ENCODE assay signal across 24 cellular contexts in the genomic region with DNA sequence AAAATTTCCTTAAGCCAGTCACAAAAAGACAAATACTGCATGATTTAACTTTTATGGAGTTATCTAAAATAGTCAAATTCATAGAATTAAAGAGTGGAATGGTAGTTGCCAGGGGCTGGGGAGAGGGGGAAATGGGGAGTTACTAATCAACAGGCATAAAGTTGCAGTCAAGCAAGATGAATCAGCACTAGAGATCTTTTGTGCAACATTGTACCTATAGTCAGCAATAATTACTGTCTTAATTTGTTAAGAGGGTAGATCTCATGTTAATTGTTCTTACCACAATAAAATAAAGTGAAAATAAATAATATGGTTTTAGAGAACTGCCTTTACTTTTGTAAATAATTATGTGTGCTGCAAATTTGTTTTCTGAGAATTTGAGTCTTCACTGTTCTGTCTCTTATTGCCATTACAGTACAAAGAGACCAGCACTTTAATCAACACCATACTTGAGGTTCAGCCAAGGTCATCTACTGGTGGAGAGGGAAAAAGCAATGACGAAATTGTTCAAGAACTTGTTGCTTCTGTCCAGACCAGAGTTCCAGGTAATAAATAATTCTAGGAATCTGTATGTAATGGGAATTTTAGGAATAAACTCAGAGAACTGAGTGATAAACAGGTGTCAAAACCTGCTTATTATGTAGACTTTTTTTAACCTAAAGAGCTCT.
DNase-seq lines count a peak whose midpoint lies in the region; TF ChIP-seq lines count a peak whose summit lies in the region.
"Had no signal": no experiment of that assay in that cellular context is flagged by ENCODE, and none has a peak within 500 bp of the region (broad histone marks: within the 10 kb centered on the region; RNA-seq: fewer than 3 reads in every experiment).

No MANE protein-coding gene starts in this region.

- H3K36me3 Mint-ChIP-seq in activated CD4-positive, alpha-beta T cell treated with anti-CD3 and anti-CD28 coated beads, Interleukin-2, amount 10 ng/mL, durations not matched to agents 24 days and 14 days (ENCODE audit: low read depth), result peaks cover 4% of the 10 kb centered on the region
- H3K36me3 Mint-ChIP-seq: type B pancreatic cell had no signal

- H4K8ac ChIP-seq in mesendoderm (ENCODE audit: low read depth, low read length), result no peak overlapping the region

- in situ Hi-C loops in astrocyte of the spinal cord (cut with HindIII; ENCODE audit: low sequenced_read_pairs), result no loop called here

- no peak overlapping the region for H2BK15ac ChIP-seq in mesendoderm (replicated peaks; ENCODE audit: low read depth)

- H3K9me3 ChIP-seq in HEK293 (ENCODE audit: control insufficient read depth, insufficient read depth, low read depth, low read length) (no peaks in the 10 kb centered on the region), ovary (no peaks in the 10 kb centered on the region)

- no peak for TF ChIP-seq CTCF in HEK293 (tag by site-specific recombination; IDR thresholded peaks at IDR 0.05)
- no peak for TF ChIP-seq CTCF in astrocyte of the spinal cord (IDR thresholded peaks at IDR 0.05; ENCODE audit: low read depth, low read length)
- no peak for TF ChIP-seq CTCF in ovary (IDR thresholded peaks at IDR 0.05)

- POLR2A ChIA-PET in HEK293 (lab: Yijun Ruan, JAX), result no interaction called here

- H2AFZ ChIP-seq in ACC112 (ENCODE audit: low read length, unreplicated experiment), result peak overlapping the region; percentile 8

- TF ChIP-seq EP300 in ovary (IDR thresholded peaks at IDR 0.05), result no peak

- H4K5ac ChIP-seq in mesendoderm (ENCODE audit: low read length), result no peak overlapping the region

- H3K18ac ChIP-seq in mesendoderm (ENCODE audit: low read length), result no peak overlapping the region

- H3K9ac ChIP-seq in mesendoderm (ENCODE audit: low read length), result no peak overlapping the region
- H3K9ac ChIP-seq: BLaER1 treated with 17β-estradiol and CSF1 and Interleukin-3, amounts not matched to agents 10 nM and 100 nM had no signal

- H2BK120ac ChIP-seq in mesendoderm (ENCODE audit: low read depth, low read length), result no peak overlapping the region

- H3K36me3 ChIP-seq in ACC112 (ENCODE audit: insufficient read depth, low read length) (no peaks in the 10 kb centered on the region), HEK293 (ENCODE audit: control insufficient read depth in 2 of 2, insufficient read depth in 1 of 2, low read length in 2 of 2) (no peaks in the 10 kb centered on the region), mesendoderm (ENCODE audit: control insufficient read depth, insufficient read depth, low read length) (no peaks in the 10 kb centered on the region), ovary (no peaks in the 10 kb centered on the region)
- H3K36me3 ChIP-seq: BLaER1 treated with 17β-estradiol and CSF1 and Interleukin-3, amounts not matched to agents 10 nM and 100 nM had no signal

- no peak overlapping the region for H2AK5ac ChIP-seq in mesendoderm (ENCODE audit: low read length)

- WGBS in mesendoderm (ENCODE audit: extremely low coverage, insufficient coverage, low lambda C conversion rate), result no CpG with 5 or more reads among the region's 1 CpG
- 9 to 16% (median 10%) methylated on average over 1 of the region's 1 CpG for WGBS in ovary, 3 donors

- no peak overlapping the region for H3K4me3 Mint-ChIP-seq in activated CD4-positive, alpha-beta T cell treated with anti-CD3 and anti-CD28 coated beads, Interleukin-2, amount 10 ng/mL, durations not matched to agents 24 days and 14 days
- H3K4me3 Mint-ChIP-seq: dendritic cell treated with granulocyte-macrophage colony-stimulating factor and Interleukin-4, amounts not matched to agents 40 ng/mL and 50 ng/mL, for 4 days; H9; nephron progenitor cell; type B pancreatic cell had no signal

- DNase-seq in astrocyte of the spinal cord (ENCODE audit: low read depth, low spot score) (peak; percentile 12), fibroblast of the conjunctiva (ENCODE audit: low read depth) (peak; percentile 35), mesendoderm (no peak), ovary (no peak), posterior cingulate gyrus (no peak)
- no peak for DNase-seq in activated CD4-positive, alpha-beta T cell treated with anti-CD3 and anti-CD28 coated beads, Interleukin-2, amount 10 ng/mL, durations not matched to agents 24 days and 14 days
- DNase-seq: activated CD4-positive, alpha-beta T cell treated with anti-CD3 and anti-CD28 coated beads, Interleukin-2, amount 50 U/mL, for 48 hours; activated CD4-positive, CD25-positive, alpha-beta regulatory T cell; activated CD8-positive, alpha-beta memory T cell treated with anti-CD3 and anti-CD28 coated beads, Interleukin-2, amount 50 U/mL, for 4 hours; activated naive CD4-positive, alpha-beta T cell treated with anti-CD3 and anti-CD28 coated beads, Interleukin-2, amount 50 U/mL, for 16 hours; aorta; caudate nucleus; COR-L47; H9; mucosa of descending colon; NCI-H1436 treated with DMSO at 0.1 percent for 48 hours; NCI-H510A; nephron progenitor cell; SHP77 treated with DMSO at 0.1 percent for 48 hours had no signal

- no peak overlapping the region for H3K27ac Mint-ChIP-seq in activated CD4-positive, alpha-beta T cell treated with anti-CD3 and anti-CD28 coated beads, Interleukin-2, amount 10 ng/mL, durations not matched to agents 24 days and 14 days
- H3K27ac Mint-ChIP-seq: dendritic cell treated with granulocyte-macrophage colony-stimulating factor and Interleukin-4, amounts not matched to agents 40 ng/mL and 50 ng/mL, for 4 days; H9; nephron progenitor cell; type B pancreatic cell had no signal

- H3K56ac ChIP-seq in mesendoderm (ENCODE audit: low read length), result no peak overlapping the region

- H3K4me1 Mint-ChIP-seq in activated CD4-positive, alpha-beta T cell treated with anti-CD3 and anti-CD28 coated beads, Interleukin-2, amount 10 ng/mL, durations not matched to agents 24 days and 14 days, result peaks cover 9% of the 10 kb centered on the region
- H3K4me1 Mint-ChIP-seq: nephron progenitor cell had no signal

- H3K27ac ChIP-seq in ACC112 (ENCODE audit: low read depth, low read length) (peak overlapping the region; percentile 41; the same call in 1 of the 2 replicates), HEK293 (ENCODE audit: extremely low read depth, low read depth, low read length) (no peak overlapping the region), mesendoderm (ENCODE audit: low read depth, low read length) (no peak overlapping the region), ovary (peak overlapping the region in 1 of 2 donors; percentile 26)
- H3K27ac ChIP-seq: BLaER1 treated with 17β-estradiol and CSF1 and Interleukin-3, amounts not matched to agents 10 nM and 100 nM had no signal

- peaks cover 12% of the 10 kb centered on the region for H3K27me3 Mint-ChIP-seq in activated CD4-positive, alpha-beta T cell treated with anti-CD3 and anti-CD28 coated beads, Interleukin-2, amount 10 ng/mL, durations not matched to agents 24 days and 14 days

- TF ChIP-seq POLR2A in ovary (IDR thresholded peaks at IDR 0.05), result no peak

- H3K4me1 ChIP-seq in ACC112 (ENCODE audit: control insufficient read depth, insufficient read depth, low read length, unreplicated experiment) (peaks cover 35% of the 10 kb centered on the region), HEK293 (ENCODE audit: control insufficient read depth, insufficient read depth, low read length) (peaks cover 10% of the 10 kb centered on the region), mesendoderm (ENCODE audit: control insufficient read depth, low read depth, low read length) (no peaks in the 10 kb centered on the region), ovary (ENCODE audit: insufficient read depth) (peaks cover 5% of the 10 kb centered on the region)
- H3K4me1 ChIP-seq: BLaER1 treated with 17β-estradiol and CSF1 and Interleukin-3, amounts not matched to agents 10 nM and 100 nM had no signal

- no peaks in the 10 kb centered on the region for H3K79me1 ChIP-seq in mesendoderm (ENCODE audit: low read length)

- CTCF ChIA-PET in HEK293 (lab: Yijun Ruan, JAX), result interaction anchor here (1.0 to 1.2 kb wide), 2 partner anchors 77 to 120 kb away, joined by 3 to 7 read pairs; no protein-coding TSS in a partner anchor

- H3K9me3 Mint-ChIP-seq in activated CD4-positive, alpha-beta T cell treated with anti-CD3 and anti-CD28 coated beads, Interleukin-2, amount 10 ng/mL, durations not matched to agents 24 days and 14 days, result peaks cover 11% of the 10 kb centered on the region
- H3K9me3 Mint-ChIP-seq: nephron progenitor cell, type B pancreatic cell had no signal

- H3K79me2 ChIP-seq in ACC112 (ENCODE audit: control insufficient read depth, insufficient read depth, low read length, unreplicated experiment) (no peaks in the 10 kb centered on the region), mesendoderm (ENCODE audit: control insufficient read depth, insufficient read depth, low read length) (no peaks in the 10 kb centered on the region)

- intact Hi-C loops in activated CD4-positive, alpha-beta T cell treated with anti-CD3 and anti-CD28 coated beads, Interleukin-2, amount 10 ng/mL, durations not matched to agents 24 days and 14 days (cut with micrococcal nuclease), result no loop called here
- intact Hi-C loops in ovary (cut with DNase I) (loop anchor here in 1 of 4 donors (10.0 kb wide), 1 partner anchor 79 kb away; a partner anchor contains a TSS), posterior cingulate gyrus (cut with DNase I) (no loop called here)

- H3K4me2 ChIP-seq in mesendoderm (ENCODE audit: low read length), result no peak overlapping the region
- H3K4me2 ChIP-seq: BLaER1 treated with 17β-estradiol and CSF1 and Interleukin-3, amounts not matched to agents 10 nM and 100 nM had no signal

- H3K4ac ChIP-seq in mesendoderm (ENCODE audit: low read depth, low read length), result no peak overlapping the region

- H2BK5ac ChIP-seq in mesendoderm (ENCODE audit: low read length), result no peak overlapping the region

- H3K27me3 ChIP-seq in ACC112 (ENCODE audit: insufficient read depth, low read length), result no peaks in the 10 kb centered on the region
- no peaks in the 10 kb centered on the region for H3K27me3 ChIP-seq in mesendoderm (ENCODE audit: insufficient read depth, low read length, poor library complexity)
- no peaks in the 10 kb centered on the region for H3K27me3 ChIP-seq in ovary
- H3K27me3 ChIP-seq: BLaER1 treated with 17β-estradiol and CSF1 and Interleukin-3, amounts not matched to agents 10 nM and 100 nM had no signal

- no peak overlapping the region for H3K23ac ChIP-seq in mesendoderm (ENCODE audit: low read length)

- H3K4me3 ChIP-seq in ACC112 (ENCODE audit: low read depth, low read length) (no peak overlapping the region), HEK293 (ENCODE audit: low read depth, low read length) (no peak overlapping the region), astrocyte of the spinal cord (ENCODE audit: low read depth, low read length) (no peak overlapping the region), mesendoderm (ENCODE audit: low read length) (no peak overlapping the region), ovary (no peak overlapping the region)
- H3K4me3 ChIP-seq: BLaER1 treated with 17β-estradiol and CSF1 and Interleukin-3, amounts not matched to agents 10 nM and 100 nM; mucosa of descending colon had no signal

TF ChIP-seq in HEK293, 187 proteins besides CTCF, POLR2A, EP300 and RAD21:
- peak; percentile 58; the same call in 1 of the 2 replicates for TF ChIP-seq SCRT2 (tag by site-specific recombination; IDR thresholded peaks at IDR 0.05)
- no peak for TF ChIP-seq GFI1B (tag by site-specific recombination; IDR thresholded peaks at IDR 0.05)

Comparison
In these comparisons a context has a peak if more than half of its experiments do, and no peak if none do; other contexts are left out.
1. DNase-seq: peak in astrocyte of the spinal cord (single experiment) and fibroblast of the conjunctiva (single experiment); none in activated CD4-positive, alpha-beta T cell treated with anti-CD3 and anti-CD28 coated beads, Interleukin-2, amount 10 ng/mL, durations not matched to agents 24 days and 14 days (single experiment), mesendoderm (single experiment), ovary (0 of 5) and posterior cingulate gyrus (0 of 10).